16 cellular contexts compared by ENCODE assay signal in genomic region chr2:238658054-238658407, GRCh38.
DNase-seq lines count a peak whose midpoint lies in the region; ATAC-seq and TF ChIP-seq lines count a peak whose summit lies in the region.
"Had no signal": no experiment of that assay in that cellular context is flagged by ENCODE, and none has a peak within 500 bp of the region (broad histone marks: within the 10 kb centered on the region; RNA-seq: fewer than 3 reads in every experiment).

No MANE protein-coding gene starts in this region.

- H3K36me3 Mint-ChIP-seq in mesothelial cell of epicardium (peaks cover 2% of the 10 kb centered on the region), osteocyte (ENCODE audit: unreplicated experiment) (no peaks in the 10 kb centered on the region)
- H3K36me3 Mint-ChIP-seq: CD4-positive, alpha-beta memory T cell had no signal

- no peak overlapping the region for H3K27ac ChIP-seq in coronary artery
- H3K27ac ChIP-seq in dorsolateral prefrontal cortex: no peak overlapping the region
- H3K27ac ChIP-seq: A549, C4-2B had no signal

- DNase-seq in coronary artery (ENCODE audit: low spot score) (peak; percentile 40), mesothelial cell of epicardium (ENCODE audit: low spot score in 2 of 2, unreplicated experiment in 2 of 2) (no peak), osteocyte (ENCODE audit: extremely low spot score, unreplicated experiment) (peak; percentile 73), activated gamma-delta T cell (lab: John Stamatoyannopoulos, UW) (no peak), dorsolateral prefrontal cortex (no peak), NCI-H526 treated with DMSO at 0.1 percent for 48 hours (lab: John Stamatoyannopoulos, UW) (no peak)
- DNase-seq: BE2C; CD4-positive, alpha-beta memory T cell; DMS79; GOT3 had no signal

- H3K4me3 Mint-ChIP-seq in mesothelial cell of epicardium (no peak overlapping the region), osteocyte (ENCODE audit: unreplicated experiment) (no peak overlapping the region)
- H3K4me3 Mint-ChIP-seq: CD4-positive, alpha-beta memory T cell had no signal

- TF ChIP-seq CTCF in coronary artery (IDR thresholded peaks at IDR 0.05): no peak
- TF ChIP-seq CTCF in mesothelial cell of epicardium (IDR thresholded peaks at IDR 0.05; ENCODE audit: unreplicated experiment): no peak
- no peak for TF ChIP-seq CTCF in osteocyte (IDR thresholded peaks at IDR 0.05)
- no peak for TF ChIP-seq CTCF in dorsolateral prefrontal cortex (IDR thresholded peaks at IDR 0.05 in 54 of 56, conservative IDR thresholded peaks at IDR 0.05 in 2 of 56; ENCODE audit: low read depth in 1 of 56, partially characterized antibody in 56 of 56)

- no peak for ATAC-seq in GM18909 (IDR thresholded peaks at IDR 0.05; ENCODE audit: poor library complexity, unreplicated experiment)
- ATAC-seq: GM12878, HepG2 had no signal

- H3K9me3 Mint-ChIP-seq in mesothelial cell of epicardium (peaks cover 8% of the 10 kb centered on the region), osteocyte (ENCODE audit: unreplicated experiment) (peaks cover 10% of the 10 kb centered on the region)

- peaks cover 0 to 3% (median 0%) of the 10 kb centered on the region in 45 donors for H3K27me3 ChIP-seq in dorsolateral prefrontal cortex
- H3K27me3 ChIP-seq: BE2C had no signal

- H3K27ac Mint-ChIP-seq in mesothelial cell of epicardium (peak overlapping the region; percentile 95), osteocyte (ENCODE audit: unreplicated experiment) (no peak overlapping the region)
- H3K27ac Mint-ChIP-seq: CD4-positive, alpha-beta memory T cell had no signal

- intact Hi-C loops in dorsolateral prefrontal cortex (cut with DNase I): no loop called here

- peaks cover 60% of the 10 kb centered on the region for H3K4me1 Mint-ChIP-seq in mesothelial cell of epicardium
- H3K4me1 Mint-ChIP-seq in osteocyte (ENCODE audit: unreplicated experiment): no peaks in the 10 kb centered on the region
- H3K4me1 Mint-ChIP-seq: CD4-positive, alpha-beta memory T cell had no signal

- H3K27me3 Mint-ChIP-seq in mesothelial cell of epicardium (ENCODE audit: low read depth) (no peaks in the 10 kb centered on the region), osteocyte (ENCODE audit: unreplicated experiment) (no peaks in the 10 kb centered on the region)

- no peak overlapping the region for H3K4me3 ChIP-seq in coronary artery
- H3K4me3 ChIP-seq in dorsolateral prefrontal cortex: no peak overlapping the region
- H3K4me3 ChIP-seq: A549, GM12878, HAP-1 had no signal

Comparison
In these comparisons a context has a peak if more than half of its experiments do, and no peak if none do; other contexts are left out.
1. DNase-seq: peak in coronary artery (single experiment) and osteocyte (single experiment); none in mesothelial cell of epicardium (0 of 2), activated gamma-delta T cell (single experiment), dorsolateral prefrontal cortex (0 of 10) and NCI-H526 treated with DMSO at 0.1 percent for 48 hours (single experiment).